In genomic region chr22:19607198-19608113, GRCh38 we compare ENCODE assay signal across 8 cellular contexts.
DNase-seq lines count a peak whose midpoint lies in the region; ATAC-seq and TF ChIP-seq lines count a peak whose summit lies in the region.

No MANE protein-coding gene starts in this region.

- no peak overlapping the region for H3K4me3 Mint-ChIP-seq in chondrocyte (ENCODE audit: unreplicated experiment)
- no peak overlapping the region for H3K4me3 Mint-ChIP-seq in natural killer cell treated with Interleukin-12 subunit alpha and Interleukin-12 subunit beta and Interleukin-15 and Interleukin-18, amount 100 ng/mL, for 72 hours

- no peaks in the 10 kb centered on the region for H3K4me1 Mint-ChIP-seq in chondrocyte (ENCODE audit: low read depth)
- peaks cover 3 to 4% of the 10 kb centered on the region in 2 donors for H3K4me1 Mint-ChIP-seq in natural killer cell treated with Interleukin-12 subunit alpha and Interleukin-12 subunit beta and Interleukin-15 and Interleukin-18, amount 100 ng/mL, for 72 hours (ENCODE audit: low read depth in 2 of 2)

- peak; percentile 91 for DNase-seq in SHP77 treated with DMSO at 0.1 percent for 48 hours (lab: John Stamatoyannopoulos, UW)
- DNase-seq in chondrocyte (ENCODE audit: low spot score) = peak; percentile 65
- peak; percentile 27 to 56 for DNase-seq in gastrocnemius medialis
- no peak for DNase-seq in kidney glomerular epithelial cell (lab: John Stamatoyannopoulos, UW)
- DNase-seq in RKO (ENCODE audit: low spot score) = no peak
- DNase-seq in AG08396 (ENCODE audit: low spot score) = no peak
- DNase-seq in natural killer cell treated with Interleukin-12 subunit alpha and Interleukin-12 subunit beta and Interleukin-15 and Interleukin-18, amount 100 ng/mL, for 72 hours (ENCODE audit: low spot score) = no peak

- H3K27ac ChIP-seq in HUES48 (ENCODE audit: low read depth, low read length) = no peak overlapping the region
- H3K27ac ChIP-seq in gastrocnemius medialis = peak overlapping the region; percentile 16 to 78 (median 68)

- ATAC-seq in gastrocnemius medialis = peak; percentile 35 to 43
- ATAC-seq in natural killer cell treated with Interleukin-12 subunit alpha and Interleukin-12 subunit beta and Interleukin-15 and Interleukin-18, amount 100 ng/mL, for 72 hours = no peak

- peak; percentile 55 to 64 for TF ChIP-seq POLR2A in gastrocnemius medialis (IDR thresholded peaks at IDR 0.05)

- peaks cover 28% of the 10 kb centered on the region for H3K27me3 Mint-ChIP-seq in chondrocyte (ENCODE audit: low read depth)
- peaks cover 0 to 8% of the 10 kb centered on the region in 2 donors for H3K27me3 Mint-ChIP-seq in natural killer cell treated with Interleukin-12 subunit alpha and Interleukin-12 subunit beta and Interleukin-15 and Interleukin-18, amount 100 ng/mL, for 72 hours

- H3K27me3 ChIP-seq in HUES48 (ENCODE audit: control insufficient read depth, insufficient read depth, low read length) = no peaks in the 10 kb centered on the region
- no peaks in the 10 kb centered on the region for H3K27me3 ChIP-seq in gastrocnemius medialis

- no peaks in the 10 kb centered on the region for H3K36me3 Mint-ChIP-seq in chondrocyte (ENCODE audit: low read depth)
- no peaks in the 10 kb centered on the region for H3K36me3 Mint-ChIP-seq in natural killer cell treated with Interleukin-12 subunit alpha and Interleukin-12 subunit beta and Interleukin-15 and Interleukin-18, amount 100 ng/mL, for 72 hours

- no peaks in the 10 kb centered on the region for H3K36me3 ChIP-seq in HUES48 (ENCODE audit: control insufficient read depth, insufficient read depth, low read length)
- H3K36me3 ChIP-seq in gastrocnemius medialis = no peaks in the 10 kb centered on the region

- no peak overlapping the region for H3K27ac Mint-ChIP-seq in chondrocyte (ENCODE audit: unreplicated experiment)
- no peak overlapping the region for H3K27ac Mint-ChIP-seq in natural killer cell treated with Interleukin-12 subunit alpha and Interleukin-12 subunit beta and Interleukin-15 and Interleukin-18, amount 100 ng/mL, for 72 hours

- H3K9ac ChIP-seq in HUES48 (ENCODE audit: low read depth, low read length) = peak overlapping the region; percentile 5; the same call in 1 of the 2 replicates

- H3K4me1 ChIP-seq in HUES48 (ENCODE audit: control insufficient read depth, insufficient read depth, low read length) (peaks cover 29% of the 10 kb centered on the region), gastrocnemius medialis (peaks cover 15 to 20% of the 10 kb centered on the region in 2 donors)

- intact Hi-C loops in gastrocnemius medialis (cut with DNase I; ENCODE audit: low total_unique reads) = no loop called here

- TF ChIP-seq CTCF in chondrocyte (IDR thresholded peaks at IDR 0.05) (no peak), gastrocnemius medialis (IDR thresholded peaks at IDR 0.05 in 4 of 5, conservative IDR thresholded peaks at IDR 0.05 in 1 of 5) (no peak)

- in situ Hi-C loops in gastrocnemius medialis (cut with MboI; ENCODE audit: low sequenced_read_pairs in 4 of 4) = no loop called here

- H3K4me3 ChIP-seq in HUES48 (ENCODE audit: low read depth, low read length) (no peak overlapping the region), gastrocnemius medialis (no peak overlapping the region)

- peaks cover 2% of the 10 kb centered on the region for H3K9me3 Mint-ChIP-seq in chondrocyte (ENCODE audit: low read depth)
- no peaks in the 10 kb centered on the region for H3K9me3 Mint-ChIP-seq in natural killer cell treated with Interleukin-12 subunit alpha and Interleukin-12 subunit beta and Interleukin-15 and Interleukin-18, amount 100 ng/mL, for 72 hours

- no peaks in the 10 kb centered on the region for H3K9me3 ChIP-seq in HUES48 (ENCODE audit: control insufficient read depth, insufficient read depth, low read length)
- H3K9me3 ChIP-seq in gastrocnemius medialis = no peaks in the 10 kb centered on the region

Comparison
In these comparisons a context has a peak if more than half of its experiments do, and no peak if none do; other contexts are left out.
1. DNase-seq: peak in SHP77 treated with DMSO at 0.1 percent for 48 hours (single experiment), chondrocyte (single experiment) and gastrocnemius medialis (2 of 2); none in kidney glomerular epithelial cell (single experiment), RKO (single experiment), AG08396 (single experiment) and natural killer cell treated with Interleukin-12 subunit alpha and Interleukin-12 subunit beta and Interleukin-15 and Interleukin-18, amount 100 ng/mL, for 72 hours (single experiment).
2. ATAC-seq: peak in gastrocnemius medialis (2 of 2); none in natural killer cell treated with Interleukin-12 subunit alpha and Interleukin-12 subunit beta and Interleukin-15 and Interleukin-18, amount 100 ng/mL, for 72 hours (0 of 2).